ENCODE assay signal across 8 cellular contexts in the genomic region with DNA sequence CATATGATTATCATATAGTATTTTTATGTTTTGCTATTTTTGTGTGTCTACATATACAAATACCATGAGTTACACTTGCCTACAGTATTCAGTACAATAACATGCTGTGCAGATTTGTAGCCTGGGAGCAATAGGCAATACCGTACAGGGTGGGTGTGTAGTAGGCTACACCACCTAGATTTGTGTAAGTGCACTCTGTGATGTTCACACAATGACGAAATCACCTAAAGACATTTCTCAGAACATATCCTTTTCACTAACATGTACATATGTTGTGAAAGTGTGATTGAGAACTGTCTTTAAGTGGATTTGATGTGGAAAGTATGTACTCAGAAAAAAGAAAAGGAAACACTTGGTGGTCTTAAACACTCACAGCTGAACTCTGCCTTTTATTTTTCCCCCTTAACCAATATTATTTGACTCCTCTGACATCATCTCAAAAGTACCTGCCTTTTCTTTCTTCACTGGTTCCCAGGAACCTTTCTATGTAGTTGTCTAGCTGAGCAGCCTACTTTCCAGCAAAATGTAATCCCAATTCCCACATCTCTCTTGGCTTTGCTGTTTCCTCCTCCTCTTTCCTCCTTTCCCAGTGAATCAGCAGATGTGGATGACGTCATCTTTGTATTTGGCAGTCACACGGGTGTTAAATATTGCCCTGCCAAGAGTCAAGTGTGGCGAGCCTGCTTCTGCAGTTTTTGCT. TPM values are rescaled to one million over a fixed set of nuclear protein-coding genes. Genes with fewer than 3 reads are reported as not detected.
DNase-seq lines count a peak whose midpoint lies in the region; ATAC-seq and TF ChIP-seq lines count a peak whose summit lies in the region.

No MANE protein-coding gene starts in this region.

- CTCF ChIA-PET in HEK293T (lab: Yijun Ruan, JAX) = no interaction called here

- no peak for TF ChIP-seq POLR2A in GM18505 (IDR thresholded peaks at IDR 0.05; ENCODE audit: borderline replicate concordance, extremely low read depth, insufficient read depth, insufficient read length)

- no peak for TF ChIP-seq CTCF in foreskin fibroblast (IDR thresholded peaks at IDR 0.05; ENCODE audit: low read depth, low read length)

- POLR2A ChIA-PET in HEK293T (lab: Yijun Ruan, JAX) = no interaction called here

- H3K36me3 Mint-ChIP-seq in activated T-cell treated with anti-CD3 and anti-CD28 coated beads, Interleukin-2, amount 50 U/mL, for 24 hours (ENCODE audit: low read depth) = no peaks in the 10 kb centered on the region

- H3K27me3 Mint-ChIP-seq in activated T-cell treated with anti-CD3 and anti-CD28 coated beads, Interleukin-2, amount 50 U/mL, for 24 hours = no peaks in the 10 kb centered on the region

- H3K27ac Mint-ChIP-seq in activated T-cell treated with anti-CD3 and anti-CD28 coated beads, Interleukin-2, amount 50 U/mL, for 24 hours = no peak overlapping the region

- no peak overlapping the region for H3K4me3 Mint-ChIP-seq in activated T-cell treated with anti-CD3 and anti-CD28 coated beads, Interleukin-2, amount 50 U/mL, for 24 hours

- ATAC-seq in GM18505 (IDR thresholded peaks at IDR 0.05; ENCODE audit: unreplicated experiment) = no peak
- ATAC-seq in GM21528 (IDR thresholded peaks at IDR 0.05; ENCODE audit: low FRiP score, unreplicated experiment) = no peak

- DNase-seq in HEK293T (ENCODE audit: extremely low spot score) (peak; percentile 48), RPMI7951 (ENCODE audit: low read depth) (peak; percentile 91), foreskin fibroblast (peak; percentile 83 to 92), pons (ENCODE audit: low spot score) (peak; percentile 88), MV-4-11 (lab: John Stamatoyannopoulos, UW) (no peak)
- no peak for DNase-seq in activated T-cell treated with anti-CD3 and anti-CD28 coated beads, Interleukin-2, amount 50 U/mL, for 24 hours

- H3K4me1 Mint-ChIP-seq in activated T-cell treated with anti-CD3 and anti-CD28 coated beads, Interleukin-2, amount 50 U/mL, for 24 hours (ENCODE audit: low read depth) = no peaks in the 10 kb centered on the region

- no peaks in the 10 kb centered on the region for H3K9me3 Mint-ChIP-seq in activated T-cell treated with anti-CD3 and anti-CD28 coated beads, Interleukin-2, amount 50 U/mL, for 24 hours

- no peak overlapping the region for H3K4me3 ChIP-seq in foreskin fibroblast (ENCODE audit: low read depth in 1 of 2, low read length in 2 of 2)

TF ChIP-seq in HEK293T, 16 proteins besides CTCF, POLR2A, EP300 and RAD21:
- TF ChIP-seq FOXK2 (IDR thresholded peaks at IDR 0.05) (no peak), ZNF384 (IDR thresholded peaks at IDR 0.05) (no peak), FOXM1 (IDR thresholded peaks at IDR 0.05; ENCODE audit: borderline replicate concordance) (no peak), SUZ12 (IDR thresholded peaks at IDR 0.05) (no peak), L3MBTL2 (conservative IDR thresholded peaks at IDR 0.05) (no peak), FOXA1 (IDR thresholded peaks at IDR 0.05) (no peak), NFRKB (IDR thresholded peaks at IDR 0.05) (no peak), LEF1 (IDR thresholded peaks at IDR 0.05; ENCODE audit: borderline replicate concordance) (no peak), ARNT (IDR thresholded peaks at IDR 0.05) (no peak), TARDBP (IDR thresholded peaks at IDR 0.05) (no peak), CTBP1 (IDR thresholded peaks at IDR 0.05; ENCODE audit: borderline replicate concordance) (no peak), ELF4 (IDR thresholded peaks at IDR 0.05) (no peak), HDGF (IDR thresholded peaks at IDR 0.05; ENCODE audit: borderline replicate concordance) (no peak), BHLHE40 (IDR thresholded peaks at IDR 0.05; ENCODE audit: borderline replicate concordance) (no peak), SP1 (IDR thresholded peaks at IDR 0.05) (no peak)
- TF ChIP-seq, protein P1, sequence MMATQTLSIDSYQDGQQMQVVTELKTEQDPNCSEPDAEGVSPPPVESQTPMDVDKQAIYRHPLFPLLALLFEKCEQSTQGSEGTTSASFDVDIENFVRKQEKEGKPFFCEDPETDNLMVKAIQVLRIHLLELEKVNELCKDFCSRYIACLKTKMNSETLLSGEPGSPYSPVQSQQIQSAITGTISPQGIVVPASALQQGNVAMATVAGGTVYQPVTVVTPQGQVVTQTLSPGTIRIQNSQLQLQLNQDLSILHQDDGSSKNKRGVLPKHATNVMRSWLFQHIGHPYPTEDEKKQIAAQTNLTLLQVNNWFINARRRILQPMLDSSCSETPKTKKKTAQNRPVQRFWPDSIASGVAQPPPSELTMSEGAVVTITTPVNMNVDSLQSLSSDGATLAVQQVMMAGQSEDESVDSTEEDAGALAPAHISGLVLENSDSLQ (IDR thresholded peaks at IDR 0.05) = no peak
TF ChIP-seq in HEK293T: peak in this region for 0.

RNA-seq across cellular contexts. Expression of gene OSBPL6, which starts 47.7 kb away (rescaled TPM):
- 10.7 and 12.3 TPM in 2 replicates for total RNA-seq in RPMI7951 (2014; rRNA removed; shearing (Covaris generic))

Comparison
In these comparisons a context has a peak if more than half of its experiments do, and no peak if none do; other contexts are left out.
1. DNase-seq: peak in HEK293T (single experiment), RPMI7951 (single experiment), foreskin fibroblast (2 of 2) and pons (single experiment); none in activated T-cell treated with anti-CD3 and anti-CD28 coated beads, Interleukin-2, amount 50 U/mL, for 24 hours (single experiment) and MV-4-11 (single experiment).